ENCODE assay signal across 1 cellular context in genomic region chr17:60139438-60140285, GRCh38.
TF ChIP-seq lines count a peak whose summit lies in the region.

No MANE protein-coding gene starts in this region.

TF ChIP-seq in K562, 482 proteins besides CTCF, POLR2A, EP300 and RAD21 (continued from another document and continues in another):
- TF ChIP-seq, protein P1, sequence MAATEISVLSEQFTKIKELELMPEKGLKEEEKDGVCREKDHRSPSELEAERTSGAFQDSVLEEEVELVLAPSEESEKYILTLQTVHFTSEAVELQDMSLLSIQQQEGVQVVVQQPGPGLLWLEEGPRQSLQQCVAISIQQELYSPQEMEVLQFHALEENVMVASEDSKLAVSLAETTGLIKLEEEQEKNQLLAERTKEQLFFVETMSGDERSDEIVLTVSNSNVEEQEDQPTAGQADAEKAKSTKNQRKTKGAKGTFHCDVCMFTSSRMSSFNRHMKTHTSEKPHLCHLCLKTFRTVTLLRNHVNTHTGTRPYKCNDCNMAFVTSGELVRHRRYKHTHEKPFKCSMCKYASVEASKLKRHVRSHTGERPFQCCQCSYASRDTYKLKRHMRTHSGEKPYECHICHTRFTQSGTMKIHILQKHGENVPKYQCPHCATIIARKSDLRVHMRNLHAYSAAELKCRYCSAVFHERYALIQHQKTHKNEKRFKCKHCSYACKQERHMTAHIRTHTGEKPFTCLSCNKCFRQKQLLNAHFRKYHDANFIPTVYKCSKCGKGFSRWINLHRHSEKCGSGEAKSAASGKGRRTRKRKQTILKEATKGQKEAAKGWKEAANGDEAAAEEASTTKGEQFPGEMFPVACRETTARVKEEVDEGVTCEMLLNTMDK (IDR thresholded peaks at IDR 0.05; ENCODE audit: borderline replicate concordance, insufficient read depth, low read depth, low read length, poor library complexity, severe bottlenecking): peak; percentile 96
- TF ChIP-seq ZNF444 (CRISPR knock-in tag; IDR thresholded peaks at IDR 0.05) (no peak), USF1 (CRISPR knock-in tag; IDR thresholded peaks at IDR 0.05) (peak; percentile 29; the same call in 1 of the 2 replicates), MTA2 (IDR thresholded peaks at IDR 0.05; ENCODE audit: low read depth) (no peak), NCOA2 (IDR thresholded peaks at IDR 0.05; ENCODE audit: partially characterized antibody in 2 of 2) (no peak), ZBTB8A (IDR thresholded peaks at IDR 0.05; ENCODE audit: partially characterized antibody) (no peak), HNRNPK (IDR thresholded peaks at IDR 0.05; ENCODE audit: low read depth, low read length, poor library complexity, severe bottlenecking) (no peak), LCOR (CRISPR knock-in tag; IDR thresholded peaks at IDR 0.05) (peak; percentile 84), ZBTB17 (CRISPR knock-in tag; IDR thresholded peaks at IDR 0.05) (peak; percentile 86), HIVEP1 (CRISPR knock-in tag; IDR thresholded peaks at IDR 0.05) (no peak), RNF219 (CRISPR knock-in tag; IDR thresholded peaks at IDR 0.05) (no peak), SMC3 (conservative IDR thresholded peaks at IDR 0.05; ENCODE audit: insufficient read depth, low read depth, low read length) (peak; percentile 54), PPARD (CRISPR knock-in tag; IDR thresholded peaks at IDR 0.05) (no peak), MED1 (CRISPR knock-in tag; IDR thresholded peaks at IDR 0.05; ENCODE audit: borderline replicate concordance) (no peak; the same call in 1 of the 2 replicates), NR1H2 (CRISPR knock-in tag; IDR thresholded peaks at IDR 0.05) (peak; percentile 86; the same call in 1 of the 2 replicates), KDM2B (CRISPR knock-in tag; IDR thresholded peaks at IDR 0.05) (no peak), NFRKB (IDR thresholded peaks at IDR 0.05; ENCODE audit: low read depth) (no peak), SMARCA4 (IDR thresholded peaks at IDR 0.05) (no peak), DDX20 (tag; IDR thresholded peaks at IDR 0.05; ENCODE audit: low read depth) (no peak), ARID1B (IDR thresholded peaks at IDR 0.05) (no peak), ZNF583 (CRISPR knock-in tag; IDR thresholded peaks at IDR 0.05) (0 out of 2 replicates have a peak, but pooled peaks have one; percentile 49), NFXL1 (CRISPR knock-in tag; IDR thresholded peaks at IDR 0.05) (no peak), ATF2 (CRISPR knock-in tag; IDR thresholded peaks at IDR 0.05) (peak; percentile 75; the same call in 1 of the 2 replicates), EWSR1 (IDR thresholded peaks at IDR 0.05; ENCODE audit: borderline replicate concordance, low read depth, partially characterized antibody) (no peak), ARHGAP35 (IDR thresholded peaks at IDR 0.05; ENCODE audit: partially characterized antibody) (no peak), E2F1 (CRISPR knock-in tag; IDR thresholded peaks at IDR 0.05) (no peak), ZNF197 (CRISPR knock-in tag; IDR thresholded peaks at IDR 0.05; ENCODE audit: low read depth) (0 out of 2 replicates have a peak, but pooled peaks have one; percentile 55), ZNF830 (CRISPR knock-in tag; IDR thresholded peaks at IDR 0.05) (no peak), RCOR1 (IDR thresholded peaks at IDR 0.05; ENCODE audit: borderline replicate concordance in 1 of 2, low read depth in 2 of 2, low read length in 2 of 2) (peak in 1 of 2 experiments; percentile 94; a peak in 2 of 4 replicates), TCF15 (CRISPR knock-in tag; IDR thresholded peaks at IDR 0.05) (0 out of 2 replicates have a peak, but pooled peaks have one; percentile 56), ZNF263 (CRISPR knock-in tag; IDR thresholded peaks at IDR 0.05; ENCODE audit: borderline replicate concordance) (peak; percentile 79), U2AF2 (optimal IDR thresholded peaks at IDR 0.05; ENCODE audit: low read depth, low read length) (no peak), POLR2H (tag; IDR thresholded peaks at IDR 0.05; ENCODE audit: low read depth) (no peak)
- TF ChIP-seq, protein P2, sequence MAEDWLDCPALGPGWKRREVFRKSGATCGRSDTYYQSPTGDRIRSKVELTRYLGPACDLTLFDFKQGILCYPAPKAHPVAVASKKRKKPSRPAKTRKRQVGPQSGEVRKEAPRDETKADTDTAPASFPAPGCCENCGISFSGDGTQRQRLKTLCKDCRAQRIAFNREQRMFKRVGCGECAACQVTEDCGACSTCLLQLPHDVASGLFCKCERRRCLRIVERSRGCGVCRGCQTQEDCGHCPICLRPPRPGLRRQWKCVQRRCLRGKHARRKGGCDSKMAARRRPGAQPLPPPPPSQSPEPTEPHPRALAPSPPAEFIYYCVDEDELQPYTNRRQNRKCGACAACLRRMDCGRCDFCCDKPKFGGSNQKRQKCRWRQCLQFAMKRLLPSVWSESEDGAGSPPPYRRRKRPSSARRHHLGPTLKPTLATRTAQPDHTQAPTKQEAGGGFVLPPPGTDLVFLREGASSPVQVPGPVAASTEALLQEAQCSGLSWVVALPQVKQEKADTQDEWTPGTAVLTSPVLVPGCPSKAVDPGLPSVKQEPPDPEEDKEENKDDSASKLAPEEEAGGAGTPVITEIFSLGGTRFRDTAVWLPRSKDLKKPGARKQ (CRISPR knock-in tag; IDR thresholded peaks at IDR 0.05): 0 out of 2 replicates have a peak, but pooled peaks have one; percentile 80
- TF ChIP-seq, protein P3, sequence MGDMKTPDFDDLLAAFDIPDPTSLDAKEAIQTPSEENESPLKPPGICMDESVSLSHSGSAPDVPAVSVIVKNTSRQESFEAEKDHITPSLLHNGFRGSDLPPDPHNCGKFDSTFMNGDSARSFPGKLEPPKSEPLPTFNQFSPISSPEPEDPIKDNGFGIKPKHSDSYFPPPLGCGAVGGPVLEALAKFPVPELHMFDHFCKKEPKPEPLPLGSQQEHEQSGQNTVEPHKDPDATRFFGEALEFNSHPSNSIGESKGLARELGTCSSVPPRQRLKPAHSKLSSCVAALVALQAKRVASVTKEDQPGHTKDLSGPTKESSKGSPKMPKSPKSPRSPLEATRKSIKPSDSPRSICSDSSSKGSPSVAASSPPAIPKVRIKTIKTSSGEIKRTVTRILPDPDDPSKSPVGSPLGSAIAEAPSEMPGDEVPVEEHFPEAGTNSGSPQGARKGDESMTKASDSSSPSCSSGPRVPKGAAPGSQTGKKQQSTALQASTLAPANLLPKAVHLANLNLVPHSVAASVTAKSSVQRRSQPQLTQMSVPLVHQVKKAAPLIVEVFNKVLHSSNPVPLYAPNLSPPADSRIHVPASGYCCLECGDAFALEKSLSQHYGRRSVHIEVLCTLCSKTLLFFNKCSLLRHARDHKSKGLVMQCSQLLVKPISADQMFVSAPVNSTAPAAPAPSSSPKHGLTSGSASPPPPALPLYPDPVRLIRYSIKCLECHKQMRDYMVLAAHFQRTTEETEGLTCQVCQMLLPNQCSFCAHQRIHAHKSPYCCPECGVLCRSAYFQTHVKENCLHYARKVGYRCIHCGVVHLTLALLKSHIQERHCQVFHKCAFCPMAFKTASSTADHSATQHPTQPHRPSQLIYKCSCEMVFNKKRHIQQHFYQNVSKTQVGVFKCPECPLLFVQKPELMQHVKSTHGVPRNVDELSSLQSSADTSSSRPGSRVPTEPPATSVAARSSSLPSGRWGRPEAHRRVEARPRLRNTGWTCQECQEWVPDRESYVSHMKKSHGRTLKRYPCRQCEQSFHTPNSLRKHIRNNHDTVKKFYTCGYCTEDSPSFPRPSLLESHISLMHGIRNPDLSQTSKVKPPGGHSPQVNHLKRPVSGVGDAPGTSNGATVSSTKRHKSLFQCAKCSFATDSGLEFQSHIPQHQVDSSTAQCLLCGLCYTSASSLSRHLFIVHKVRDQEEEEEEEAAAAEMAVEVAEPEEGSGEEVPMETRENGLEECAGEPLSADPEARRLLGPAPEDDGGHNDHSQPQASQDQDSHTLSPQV (IDR thresholded peaks at IDR 0.05): no peak
- TF ChIP-seq, protein P4, sequence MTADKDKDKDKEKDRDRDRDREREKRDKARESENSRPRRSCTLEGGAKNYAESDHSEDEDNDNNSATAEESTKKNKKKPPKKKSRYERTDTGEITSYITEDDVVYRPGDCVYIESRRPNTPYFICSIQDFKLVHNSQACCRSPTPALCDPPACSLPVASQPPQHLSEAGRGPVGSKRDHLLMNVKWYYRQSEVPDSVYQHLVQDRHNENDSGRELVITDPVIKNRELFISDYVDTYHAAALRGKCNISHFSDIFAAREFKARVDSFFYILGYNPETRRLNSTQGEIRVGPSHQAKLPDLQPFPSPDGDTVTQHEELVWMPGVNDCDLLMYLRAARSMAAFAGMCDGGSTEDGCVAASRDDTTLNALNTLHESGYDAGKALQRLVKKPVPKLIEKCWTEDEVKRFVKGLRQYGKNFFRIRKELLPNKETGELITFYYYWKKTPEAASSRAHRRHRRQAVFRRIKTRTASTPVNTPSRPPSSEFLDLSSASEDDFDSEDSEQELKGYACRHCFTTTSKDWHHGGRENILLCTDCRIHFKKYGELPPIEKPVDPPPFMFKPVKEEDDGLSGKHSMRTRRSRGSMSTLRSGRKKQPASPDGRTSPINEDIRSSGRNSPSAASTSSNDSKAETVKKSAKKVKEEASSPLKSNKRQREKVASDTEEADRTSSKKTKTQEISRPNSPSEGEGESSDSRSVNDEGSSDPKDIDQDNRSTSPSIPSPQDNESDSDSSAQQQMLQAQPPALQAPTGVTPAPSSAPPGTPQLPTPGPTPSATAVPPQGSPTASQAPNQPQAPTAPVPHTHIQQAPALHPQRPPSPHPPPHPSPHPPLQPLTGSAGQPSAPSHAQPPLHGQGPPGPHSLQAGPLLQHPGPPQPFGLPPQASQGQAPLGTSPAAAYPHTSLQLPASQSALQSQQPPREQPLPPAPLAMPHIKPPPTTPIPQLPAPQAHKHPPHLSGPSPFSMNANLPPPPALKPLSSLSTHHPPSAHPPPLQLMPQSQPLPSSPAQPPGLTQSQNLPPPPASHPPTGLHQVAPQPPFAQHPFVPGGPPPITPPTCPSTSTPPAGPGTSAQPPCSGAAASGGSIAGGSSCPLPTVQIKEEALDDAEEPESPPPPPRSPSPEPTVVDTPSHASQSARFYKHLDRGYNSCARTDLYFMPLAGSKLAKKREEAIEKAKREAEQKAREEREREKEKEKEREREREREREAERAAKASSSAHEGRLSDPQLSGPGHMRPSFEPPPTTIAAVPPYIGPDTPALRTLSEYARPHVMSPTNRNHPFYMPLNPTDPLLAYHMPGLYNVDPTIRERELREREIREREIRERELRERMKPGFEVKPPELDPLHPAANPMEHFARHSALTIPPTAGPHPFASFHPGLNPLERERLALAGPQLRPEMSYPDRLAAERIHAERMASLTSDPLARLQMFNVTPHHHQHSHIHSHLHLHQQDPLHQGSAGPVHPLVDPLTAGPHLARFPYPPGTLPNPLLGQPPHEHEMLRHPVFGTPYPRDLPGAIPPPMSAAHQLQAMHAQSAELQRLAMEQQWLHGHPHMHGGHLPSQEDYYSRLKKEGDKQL (CRISPR knock-in tag; IDR thresholded peaks at IDR 0.05; ENCODE audit: borderline replicate concordance): 0 out of 2 replicates have a peak, but pooled peaks have one; percentile 67
- TF ChIP-seq, protein P5, sequence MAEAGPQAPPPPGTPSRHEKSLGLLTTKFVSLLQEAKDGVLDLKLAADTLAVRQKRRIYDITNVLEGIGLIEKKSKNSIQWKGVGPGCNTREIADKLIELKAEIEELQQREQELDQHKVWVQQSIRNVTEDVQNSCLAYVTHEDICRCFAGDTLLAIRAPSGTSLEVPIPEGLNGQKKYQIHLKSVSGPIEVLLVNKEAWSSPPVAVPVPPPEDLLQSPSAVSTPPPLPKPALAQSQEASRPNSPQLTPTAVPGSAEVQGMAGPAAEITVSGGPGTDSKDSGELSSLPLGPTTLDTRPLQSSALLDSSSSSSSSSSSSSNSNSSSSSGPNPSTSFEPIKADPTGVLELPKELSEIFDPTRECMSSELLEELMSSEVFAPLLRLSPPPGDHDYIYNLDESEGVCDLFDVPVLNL (CRISPR knock-in tag; IDR thresholded peaks at IDR 0.05; ENCODE audit: low read depth): peak; percentile 82; the same call in 1 of the 2 replicates
